ENCODE assay signal across 1 cellular context in the genomic region with DNA sequence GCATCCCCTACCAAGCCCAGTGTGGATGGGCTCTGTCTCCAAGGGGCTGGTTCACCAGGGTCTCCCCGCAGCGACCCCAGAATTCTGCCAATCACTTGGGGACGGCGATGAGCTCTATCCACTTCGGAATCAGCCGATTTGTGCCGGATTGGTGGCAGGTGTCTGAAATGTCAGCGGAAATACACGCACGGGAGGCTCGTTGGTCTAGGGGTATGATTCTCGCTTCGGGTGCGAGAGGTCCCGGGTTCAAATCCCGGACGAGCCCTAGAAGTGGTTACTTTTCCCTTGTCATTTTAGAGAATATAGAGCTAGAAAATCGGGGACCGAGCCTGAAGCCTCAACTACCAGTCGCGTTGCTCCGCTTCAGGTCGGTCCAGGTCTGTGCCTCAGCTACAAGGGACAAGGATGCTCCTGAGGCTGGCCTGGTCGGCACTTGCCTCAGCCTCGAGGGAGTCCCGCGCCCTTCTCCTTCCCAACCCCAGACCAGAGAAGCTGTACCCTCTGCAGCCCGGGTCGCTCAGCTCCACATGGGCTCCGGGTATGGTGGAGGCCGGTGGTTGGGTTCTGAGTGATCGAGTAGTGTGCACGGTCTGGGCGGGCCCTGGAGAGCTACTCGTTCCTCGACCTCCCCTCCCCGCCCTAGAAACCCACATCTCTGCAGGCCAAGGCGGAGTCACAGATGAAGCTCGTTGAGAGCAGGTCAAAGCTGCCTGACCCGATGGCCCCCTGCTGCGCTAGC.
TF ChIP-seq lines count a peak whose summit lies in the region.

No MANE protein-coding gene starts in this region.

TF ChIP-seq in SK-N-SH treated with all-trans-retinoic acid at 6 μM for 48 hours, 23 proteins besides CTCF, POLR2A, EP300 and RAD21 (continued from another document):
- TF ChIP-seq, protein P1, sequence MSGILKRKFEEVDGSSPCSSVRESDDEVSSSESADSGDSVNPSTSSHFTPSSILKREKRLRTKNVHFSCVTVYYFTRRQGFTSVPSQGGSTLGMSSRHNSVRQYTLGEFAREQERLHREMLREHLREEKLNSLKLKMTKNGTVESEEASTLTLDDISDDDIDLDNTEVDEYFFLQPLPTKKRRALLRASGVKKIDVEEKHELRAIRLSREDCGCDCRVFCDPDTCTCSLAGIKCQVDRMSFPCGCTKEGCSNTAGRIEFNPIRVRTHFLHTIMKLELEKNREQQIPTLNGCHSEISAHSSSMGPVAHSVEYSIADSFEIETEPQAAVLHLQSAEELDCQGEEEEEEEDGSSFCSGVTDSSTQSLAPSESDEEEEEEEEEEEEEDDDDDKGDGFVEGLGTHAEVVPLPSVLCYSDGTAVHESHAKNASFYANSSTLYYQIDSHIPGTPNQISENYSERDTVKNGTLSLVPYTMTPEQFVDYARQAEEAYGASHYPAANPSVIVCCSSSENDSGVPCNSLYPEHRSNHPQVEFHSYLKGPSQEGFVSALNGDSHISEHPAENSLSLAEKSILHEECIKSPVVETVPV (CRISPR knock-in tag; IDR thresholded peaks at IDR 0.05), result no peak
- TF ChIP-seq ZNF8 (CRISPR knock-in tag; IDR thresholded peaks at IDR 0.05), result no peak
- no peak for TF ChIP-seq PPARA (CRISPR knock-in tag; IDR thresholded peaks at IDR 0.05; ENCODE audit: borderline replicate concordance)
- TF ChIP-seq, protein P2, sequence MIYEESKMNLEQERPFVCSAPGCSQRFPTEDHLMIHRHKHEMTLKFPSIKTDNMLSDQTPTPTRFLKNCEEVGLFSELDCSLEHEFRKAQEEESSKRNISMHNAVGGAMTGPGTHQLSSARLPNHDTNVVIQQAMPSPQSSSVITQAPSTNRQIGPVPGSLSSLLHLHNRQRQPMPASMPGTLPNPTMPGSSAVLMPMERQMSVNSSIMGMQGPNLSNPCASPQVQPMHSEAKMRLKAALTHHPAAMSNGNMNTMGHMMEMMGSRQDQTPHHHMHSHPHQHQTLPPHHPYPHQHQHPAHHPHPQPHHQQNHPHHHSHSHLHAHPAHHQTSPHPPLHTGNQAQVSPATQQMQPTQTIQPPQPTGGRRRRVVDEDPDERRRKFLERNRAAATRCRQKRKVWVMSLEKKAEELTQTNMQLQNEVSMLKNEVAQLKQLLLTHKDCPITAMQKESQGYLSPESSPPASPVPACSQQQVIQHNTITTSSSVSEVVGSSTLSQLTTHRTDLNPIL (CRISPR knock-in tag; IDR thresholded peaks at IDR 0.05; ENCODE audit: low read depth), result no peak
- no peak for TF ChIP-seq GLIS3 (CRISPR knock-in tag; IDR thresholded peaks at IDR 0.05)
